11 cellular contexts compared by ENCODE assay signal in genomic region chr2:44075536-44075935, GRCh38.
DNase-seq lines count a peak whose midpoint lies in the region; ATAC-seq, FAIRE-seq and TF ChIP-seq lines count a peak whose summit lies in the region.
"Had no signal": no experiment of that assay in that cellular context is flagged by ENCODE, and none has a peak within 500 bp of the region (broad histone marks: within the 10 kb centered on the region; RNA-seq: fewer than 3 reads in every experiment).

No MANE protein-coding gene starts in this region.

- H3F3A ChIP-seq in Loucy (ENCODE audit: low read depth), result no peaks in the 10 kb centered on the region

- TF ChIP-seq EP300 in HepG2 (IDR thresholded peaks at IDR 0.05; ENCODE audit: low read depth in 2 of 2, low read length in 2 of 2) (no peak), HepG2 (CRISPR knock-in tag; IDR thresholded peaks at IDR 0.05; ENCODE audit: borderline replicate concordance) (no peak)

- peak; percentile 11 for DNase-seq in A172 (ENCODE audit: low spot score)
- peak in 44 of 58 donors; percentile 5 to 88 (median 49) for DNase-seq in anterior cingulate cortex (lab: John Stamatoyannopoulos, UW)
- DNase-seq in HepG2 (ENCODE audit: low spot score), result peak; percentile 30
- DNase-seq in activated naive CD4-positive, alpha-beta T cell (lab: John Stamatoyannopoulos, UW), result no peak
- no peak for DNase-seq in NCI-H1105 (lab: John Stamatoyannopoulos, UW)
- DNase-seq in CD1c-positive myeloid dendritic cell (ENCODE audit: extremely low spot score), result no peak
- DNase-seq: activated T-cell treated with anti-CD3 and anti-CD28 coated beads, Interleukin-2, amount 50 U/mL, for 4 hours; effector CD4-positive, alpha-beta T cell had no signal

- H3K9me2 ChIP-seq in Loucy (replicated peaks; ENCODE audit: low read depth, low read length), result no peaks in the 10 kb centered on the region

- CTCF ChIA-PET in HepG2 (lab: Yijun Ruan, JAX; ENCODE audit: low intra/inter-chr PET ratio, low total read pairs), result no interaction called here

- ATAC-seq in HepG2 (no peak), HG03469 (IDR thresholded peaks at IDR 0.05; ENCODE audit: unreplicated experiment) (no peak)
- ATAC-seq: activated T-cell treated with anti-CD3 and anti-CD28 coated beads, Interleukin-2, amount 50 U/mL, for 4 hours had no signal

- H3K27ac ChIP-seq in HepG2 (ENCODE audit: extremely low read length, insufficient read depth, low read length), result no peak overlapping the region
- H3K27ac ChIP-seq: C4-2B had no signal

- 57% methylated on average over 6 of the region's 6 CpGs for WGBS in HepG2 (ENCODE audit: low lambda C conversion rate)

- POLR2A ChIA-PET in HepG2 (lab: Yijun Ruan, JAX), result no interaction called here

- no peaks in the 10 kb centered on the region for H3K27me3 ChIP-seq in Loucy (ENCODE audit: insufficient read depth, low read length, poor library complexity, severe bottlenecking)
- no peaks in the 10 kb centered on the region for H3K27me3 ChIP-seq in HepG2 (ENCODE audit: control insufficient read depth in 1 of 2, insufficient read depth in 2 of 2, low read length in 2 of 2)

- no peak for TF ChIP-seq RAD21 in HepG2 (CRISPR knock-in tag; IDR thresholded peaks at IDR 0.05)

- no TSS peak for BruUV-seq in HepG2 (replicated peaks; lab: Mats Ljungman, UMichigan)

- no peak for TF ChIP-seq CTCF in Loucy (conservative IDR thresholded peaks at IDR 0.05; ENCODE audit: low read length)
- TF ChIP-seq CTCF in HepG2 (CRISPR knock-in tag; IDR thresholded peaks at IDR 0.05), result no peak

- intact Hi-C loops in HepG2 (cut with micrococcal nuclease; ENCODE audit: unreplicated experiment), result no loop called here

- H3K4me1 ChIP-seq in Loucy (ENCODE audit: insufficient read depth, low read length, poor library complexity, severe bottlenecking) (no peaks in the 10 kb centered on the region), HepG2 (ENCODE audit: insufficient read depth, low read length) (peaks cover 18% of the 10 kb centered on the region)

- H3K36me3 ChIP-seq in Loucy (ENCODE audit: insufficient read depth, low read length), result no peaks in the 10 kb centered on the region
- H3K36me3 ChIP-seq in HepG2 (replicated peaks in 1 of 2; ENCODE audit: control insufficient read depth in 1 of 2, insufficient read depth in 2 of 2, low read length in 2 of 2), result no peaks in the 10 kb centered on the region

- no peak overlapping the region for H3K9ac ChIP-seq in Loucy (ENCODE audit: low read depth, low read length, poor library complexity, severe bottlenecking)
- H3K9ac ChIP-seq in HepG2 (ENCODE audit: insufficient read depth, low read depth, low read length), result no peak overlapping the region

- H4K20me1 ChIP-seq in Loucy (ENCODE audit: insufficient read depth, low read length, poor library complexity, severe bottlenecking), result no peaks in the 10 kb centered on the region
- H4K20me1 ChIP-seq in HepG2 (ENCODE audit: insufficient read depth, low read length), result no peaks in the 10 kb centered on the region

- no peak overlapping the region for H3K4me3 ChIP-seq in Loucy (ENCODE audit: low read length, poor library complexity, severe bottlenecking)
- no peak overlapping the region for H3K4me3 ChIP-seq in HepG2 (replicated peaks in 1 of 3; ENCODE audit: insufficient read depth in 1 of 3, low read depth in 2 of 3, low read length in 3 of 3)

- H3K9me3 ChIP-seq in Loucy (ENCODE audit: insufficient read depth, low read depth, low read length) (no peaks in the 10 kb centered on the region), HepG2 (ENCODE audit: low read length) (no peaks in the 10 kb centered on the region)

- in situ Hi-C loops in HepG2 (cut with HindIII; ENCODE audit: extremely low pct_ligation_motif_present, low pct_unique_long_range_greater_than_20kb), result no loop called here

- H3K79me2 ChIP-seq in Loucy (ENCODE audit: insufficient read depth, low read length) (no peaks in the 10 kb centered on the region), HepG2 (ENCODE audit: insufficient read depth, low read length) (no peaks in the 10 kb centered on the region)

- H2AFZ ChIP-seq in Loucy (ENCODE audit: low read length), result 0 out of 2 replicates have a peak overlapping the region, but pooled peaks have one; percentile 19
- H2AFZ ChIP-seq in HepG2 (ENCODE audit: low read length), result no peak overlapping the region

- H3K4me2 ChIP-seq in Loucy (ENCODE audit: low read depth, low read length, poor library complexity, severe bottlenecking), result no peak overlapping the region
- H3K4me2 ChIP-seq in HepG2 (ENCODE audit: low read depth, low read length), result no peak overlapping the region

- no peak for TF ChIP-seq POLR2A in HepG2 (IDR thresholded peaks at IDR 0.05; ENCODE audit: insufficient read depth in 1 of 2, low read depth in 2 of 2, low read length in 2 of 2)

- FAIRE-seq in HepG2 (lab: Jason Lieb, UNC), result peak; percentile 21

TF ChIP-seq in HepG2, 621 proteins besides CTCF, POLR2A, EP300 and RAD21:
- TF ChIP-seq CREB1 (IDR thresholded peaks at IDR 0.05) (peak; percentile 61), CREB1 (CRISPR knock-in tag; IDR thresholded peaks at IDR 0.05) (no peak), ZBTB43 (CRISPR knock-in tag; conservative IDR thresholded peaks at IDR 0.05) (no peak), ZNF143 (CRISPR knock-in tag; IDR thresholded peaks at IDR 0.05) (no peak), CEBPB (IDR thresholded peaks at IDR 0.05; ENCODE audit: borderline replicate concordance, low read depth, low read length) (peak; percentile 80), FUBP1 (CRISPR knock-in tag; IDR thresholded peaks at IDR 0.05; ENCODE audit: borderline replicate concordance) (no peak), ZNF670 (CRISPR knock-in tag; IDR thresholded peaks at IDR 0.05; ENCODE audit: borderline replicate concordance) (no peak), ZNF235 (CRISPR knock-in tag; IDR thresholded peaks at IDR 0.05; ENCODE audit: borderline replicate concordance) (no peak), ATF7 (IDR thresholded peaks at IDR 0.05) (peak; percentile 26; the same call in 1 of the 2 replicates), ATF7 (CRISPR knock-in tag; IDR thresholded peaks at IDR 0.05) (no peak), PLRG1 (conservative IDR thresholded peaks at IDR 0.05) (no peak)
TF ChIP-seq in HepG2: peak in this region for 3.

Comparison
In these comparisons a context has a peak if more than half of its experiments do, and no peak if none do; other contexts are left out.
1. DNase-seq: peak in A172 (single experiment), anterior cingulate cortex (44 of 58) and HepG2 (single experiment); none in activated naive CD4-positive, alpha-beta T cell (0 of 4), NCI-H1105 (single experiment) and CD1c-positive myeloid dendritic cell (single experiment).